Comparison of ENCODE assay signal across 24 cellular contexts in the genomic region with DNA sequence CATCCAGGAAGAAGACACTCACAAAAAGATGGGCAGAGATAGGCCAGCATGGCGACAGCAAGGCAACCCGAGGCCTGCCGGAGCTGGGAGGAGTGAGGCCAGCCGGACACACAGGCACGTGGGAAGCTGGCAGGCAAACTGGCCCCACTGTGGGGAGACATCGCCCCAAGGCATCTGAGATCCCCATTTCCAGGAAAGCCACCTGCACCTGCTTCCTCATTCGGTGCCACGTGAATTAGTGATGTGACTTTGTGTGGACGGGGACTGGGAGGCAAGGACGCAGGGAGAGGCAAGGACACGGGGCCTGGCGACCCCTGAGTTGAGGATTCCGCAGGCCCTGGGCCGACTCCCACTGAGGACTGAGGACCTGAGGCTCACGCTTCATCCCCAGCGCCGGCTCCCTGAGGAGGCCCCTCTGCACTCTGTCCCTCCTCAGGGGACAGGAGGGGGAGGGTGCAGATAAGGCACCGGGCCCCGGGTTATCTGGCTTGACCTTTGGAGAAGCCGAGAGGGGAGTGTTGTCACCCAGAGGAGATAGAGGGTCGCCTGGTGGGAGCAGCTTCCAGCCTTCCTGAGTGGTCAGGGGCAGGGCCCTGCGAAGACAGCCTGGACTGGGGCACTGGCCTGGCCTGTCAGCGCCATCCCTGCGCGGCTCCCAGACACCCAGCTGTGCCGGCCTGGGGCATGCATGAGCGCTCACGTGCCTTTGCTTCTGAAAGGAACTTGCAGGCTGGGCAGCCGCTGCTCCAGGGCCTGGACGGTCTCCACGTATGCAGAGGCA. TPM values are rescaled to one million over a fixed set of nuclear protein-coding genes. Genes with fewer than 3 reads are reported as not detected.
A peak's percentile ranks its signal among the peaks of the same experiment; 100 is the strongest.
DNase-seq lines count a peak whose midpoint lies in the region; ATAC-seq and TF ChIP-seq lines count a peak whose summit lies in the region.
"Had no signal": no experiment of that assay in that cellular context is flagged by ENCODE, and none has a peak within 500 bp of the region (broad histone marks: within the 10 kb centered on the region; RNA-seq: fewer than 3 reads in every experiment).

No MANE protein-coding gene starts in this region.

- 72% methylated on average over 6 of the region's 31 CpGs; no CpG with 5 or more reads in 1 of the 2 experiments for WGBS in IMR-90 (ENCODE audit: extremely low coverage in 2 of 2, insufficient read length in 1 of 2), 2 experiments
- WGBS in psoas muscle, 3 donors: 53 to 60% (median 56%) methylated on average over 28 to 31 of the region's 31 CpGs

- intact Hi-C loops in IMR-90 (cut with micrococcal nuclease): no loop called here
- intact Hi-C loops in psoas muscle (cut with DNase I): no loop called here

- no peaks in the 10 kb centered on the region for H3K79me1 ChIP-seq in IMR-90 (ENCODE audit: low read depth in 1 of 2, low read length in 2 of 2)

- no peak overlapping the region for H4K91ac ChIP-seq in IMR-90 (ENCODE audit: insufficient read depth, low read depth, low read length)

- H3K36me3 ChIP-seq in IMR-90 (ENCODE audit: control insufficient read depth, insufficient read depth, low read length) (no peaks in the 10 kb centered on the region), psoas muscle (ENCODE audit: insufficient read depth in 1 of 2, low read depth in 1 of 2) (no peaks in the 10 kb centered on the region)
- H3K36me3 ChIP-seq: gastroesophageal sphincter, lower lobe of right lung, ovary had no signal

- H2BK20ac ChIP-seq in IMR-90 (ENCODE audit: low read depth, low read length): no peak overlapping the region

- H4K20me1 ChIP-seq in IMR-90 (ENCODE audit: insufficient read depth, low read length): no peaks in the 10 kb centered on the region

- no peak overlapping the region for H2BK5ac ChIP-seq in IMR-90 (ENCODE audit: low read depth, low read length, poor library complexity, severe bottlenecking)

- no peak for DNase-seq in IMR-90
- DNase-seq in ecto neural progenitor cell (ENCODE audit: low spot score): peak; percentile 81
- peak; percentile 63 for DNase-seq in iPS-NIHi11 (ENCODE audit: low spot score)
- DNase-seq in retina: peak; percentile 78
- no peak for DNase-seq in GM10248 (ENCODE audit: extremely low spot score)
- DNase-seq in psoas muscle: no peak
- DNase-seq: activated CD4-positive, alpha-beta T cell treated with anti-CD3 and anti-CD28 coated beads, Interleukin-2, amount 50 U/mL, for 1 hour; activated gamma-delta T cell; Calu3; erythroblast; lower lobe of right lung; MM.1S; NCI-H187 treated with DMSO at 0.1 percent for 48 hours; NCI-H446 treated with DMSO at 0.1 percent for 48 hours; ovary; stimulated activated CD4-positive, alpha-beta T cell treated with anti-CD3 and anti-CD28 coated beads, Interleukin-4, amount 100 ng/mL, for 1 hour; stimulated activated naive CD8-positive, alpha-beta T cell treated with anti-CD3 and anti-CD28 coated beads, Interleukin-15, amount 100 ng/mL, for 72 hours; T-helper 1 cell had no signal

- H3K4me3 ChIP-seq in IMR-90 (ENCODE audit: insufficient read depth, low read depth, low read length): no peak overlapping the region
- no peak overlapping the region for H3K4me3 ChIP-seq in psoas muscle
- H3K4me3 ChIP-seq: dorsolateral prefrontal cortex, gastroesophageal sphincter, lower lobe of right lung, ovary had no signal

- no peaks in the 10 kb centered on the region for H3K9me1 ChIP-seq in IMR-90 (ENCODE audit: insufficient read depth, low read length)

- no peak overlapping the region for H3K23ac ChIP-seq in IMR-90 (ENCODE audit: low read depth, low read length)

- H3K27ac ChIP-seq in IMR-90 (ENCODE audit: insufficient read depth, low read length) (no peak overlapping the region), psoas muscle (no peak overlapping the region)
- H3K27ac ChIP-seq: dorsolateral prefrontal cortex, gastroesophageal sphincter, lower lobe of right lung, ovary had no signal

- H3K9me3 ChIP-seq in IMR-90 (ENCODE audit: control insufficient read depth, insufficient read depth, low read length): no peaks in the 10 kb centered on the region
- no peaks in the 10 kb centered on the region for H3K9me3 ChIP-seq in psoas muscle
- H3K9me3 ChIP-seq: gastroesophageal sphincter, lower lobe of right lung, ovary had no signal

- H3K27me3 ChIP-seq in IMR-90 (ENCODE audit: control insufficient read depth, insufficient read depth, low read length): peaks cover 37% of the 10 kb centered on the region
- H3K27me3 ChIP-seq in psoas muscle (ENCODE audit: insufficient read depth in 3 of 3, low read length in 2 of 3): peaks cover 0 to 6% (median 5%) of the 10 kb centered on the region in 3 donors
- H3K27me3 ChIP-seq: ovary had no signal

- no peak overlapping the region for H4K5ac ChIP-seq in IMR-90 (ENCODE audit: low read depth, low read length)

- H2AFZ ChIP-seq in IMR-90 (replicated peaks; ENCODE audit: low read length, poor library complexity): no peak overlapping the region

- H3K4me1 ChIP-seq in IMR-90 (ENCODE audit: control insufficient read depth, insufficient read depth, low read length) (no peaks in the 10 kb centered on the region), psoas muscle (no peaks in the 10 kb centered on the region)
- H3K4me1 ChIP-seq: gastroesophageal sphincter, lower lobe of right lung had no signal

- no peak overlapping the region for H3K4me2 ChIP-seq in IMR-90 (ENCODE audit: low read depth, low read length)

- H3K56ac ChIP-seq in IMR-90 (ENCODE audit: extremely low read depth, insufficient read depth, low read length): no peak overlapping the region

- POLR2A ChIA-PET in IMR-90 (lab: Charles Lee; ENCODE audit: unreplicated experiment) (no interaction called here), GM10248 (lab: Yijun Ruan, JAX) (no interaction called here)

- no peak overlapping the region for H3K18ac ChIP-seq in IMR-90 (ENCODE audit: low read depth, low read length)

- no peak for TF ChIP-seq POLR2A in IMR-90 (IDR thresholded peaks at IDR 0.05; ENCODE audit: low read depth, low read length)

- no peak for TF ChIP-seq CTCF in IMR-90 (conservative IDR thresholded peaks at IDR 0.05; ENCODE audit: low read depth, low read length)
- no peak for TF ChIP-seq CTCF in GM10248 (IDR thresholded peaks at IDR 0.05; ENCODE audit: control extremely low read depth, extremely low read depth, low read depth, missing control alignments)
- TF ChIP-seq CTCF in psoas muscle (IDR thresholded peaks at IDR 0.05): no peak

- no peak overlapping the region for H3K9ac ChIP-seq in IMR-90 (ENCODE audit: low read depth, low read length)

- CTCF ChIA-PET in IMR-90 (lab: Yijun Ruan, JAX): no interaction called here
- CTCF ChIA-PET in GM10248 (lab: Yijun Ruan, JAX): no interaction called here

- in situ Hi-C loops in IMR-90 (cut with MboI; ENCODE audit: low sequenced_read_pairs): no loop called here

- H2BK15ac ChIP-seq in IMR-90 (ENCODE audit: low read depth, low read length): no peak overlapping the region

- H2AK5ac ChIP-seq in IMR-90 (ENCODE audit: low read depth, low read length): no peak overlapping the region

- no peak overlapping the region for H4K8ac ChIP-seq in IMR-90 (ENCODE audit: low read depth in 2 of 2, low read length in 2 of 2)

- ATAC-seq in IMR-90 (ENCODE audit: low read depth) (peak; percentile 66), GM21381 (IDR thresholded peaks at IDR 0.05; ENCODE audit: unreplicated experiment) (no peak), GM18511 (IDR thresholded peaks at IDR 0.05; ENCODE audit: unreplicated experiment) (no peak), psoas muscle (no peak)
- ATAC-seq: gastroesophageal sphincter, HCT116 had no signal

- dilution Hi-C loops in IMR-90 (cut with HindIII; ENCODE audit: low sequenced_read_pairs, unreplicated experiment): no loop called here

- H2AK9ac ChIP-seq in IMR-90 (replicated peaks; ENCODE audit: low read depth, low read length, poor library complexity): no peak overlapping the region

- no peak for TF ChIP-seq RAD21 in IMR-90 (IDR thresholded peaks at IDR 0.05; ENCODE audit: low read length)

- H3K4ac ChIP-seq in IMR-90 (ENCODE audit: low read depth, low read length): no peak overlapping the region

- no TSS peak for BruUV-seq in IMR-90 (replicated peaks; lab: Mats Ljungman, UMichigan)

- H2BK120ac ChIP-seq in IMR-90 (ENCODE audit: low read depth, low read length): no peak overlapping the region

- H3K14ac ChIP-seq in IMR-90 (replicated peaks; ENCODE audit: low read depth, low read length): no peak overlapping the region

TF ChIP-seq in IMR-90, 13 proteins besides CTCF, POLR2A, EP300 and RAD21:
- no peak for TF ChIP-seq SMC3 (IDR thresholded peaks at IDR 0.05; ENCODE audit: low read depth, low read length)
- TF ChIP-seq, protein P1, sequence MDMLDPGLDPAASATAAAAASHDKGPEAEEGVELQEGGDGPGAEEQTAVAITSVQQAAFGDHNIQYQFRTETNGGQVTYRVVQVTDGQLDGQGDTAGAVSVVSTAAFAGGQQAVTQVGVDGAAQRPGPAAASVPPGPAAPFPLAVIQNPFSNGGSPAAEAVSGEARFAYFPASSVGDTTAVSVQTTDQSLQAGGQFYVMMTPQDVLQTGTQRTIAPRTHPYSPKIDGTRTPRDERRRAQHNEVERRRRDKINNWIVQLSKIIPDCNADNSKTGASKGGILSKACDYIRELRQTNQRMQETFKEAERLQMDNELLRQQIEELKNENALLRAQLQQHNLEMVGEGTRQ (IDR thresholded peaks at IDR 0.05; ENCODE audit: low read depth, low read length): no peak
- TF ChIP-seq BHLHE40 (IDR thresholded peaks at IDR 0.05; ENCODE audit: low read depth, low read length): peak; percentile 47; the same call in 1 of the 2 replicates

RNA-seq across cellular contexts. Expression of a gene that starts 39.7 kb away (rescaled TPM):
- 10.4 and 26.9 TPM in 2 replicates for total RNA-seq in IMR-90 (2012; rRNA removed)
- 69.0 and 119 TPM in 2 replicates for polyA plus RNA-seq in IMR-90 (2012; rRNA removed)
- 70.7 and 121 TPM in 2 replicates for polyA plus RNA-seq in IMR-90 (2012; cell fraction: cytosol; rRNA removed)
- polyA plus RNA-seq in IMR-90 (2012; cell fraction: nucleus; rRNA removed; ENCODE audit: low replicate concordance): 19.3 and 45.4 TPM in 2 replicates
- 10 to 100 TPM; 48.3 to 61.5 (median 49.9) TPM for total RNA-seq in psoas muscle
- polyA plus RNA-seq in psoas muscle: 100 to 1,000 TPM; 110 to 177 (median 135) TPM

RNA-seq across cellular contexts. Expression of a gene that starts 41.3 kb away (rescaled TPM):
- total RNA-seq in IMR-90 (2012; rRNA removed): 63.9 and 85.9 TPM in 2 replicates
- polyA plus RNA-seq in IMR-90 (2012; rRNA removed): 103 and 134 TPM in 2 replicates
- polyA plus RNA-seq in IMR-90 (2012; cell fraction: cytosol; rRNA removed): 101 and 125 TPM in 2 replicates
- 35.7 and 44.4 TPM in 2 replicates for polyA plus RNA-seq in IMR-90 (2012; cell fraction: nucleus; rRNA removed; ENCODE audit: low replicate concordance)
- total RNA-seq in psoas muscle: 100 to 1,000 TPM in 1 of 4 donors, 10 to 100 TPM in 3; 61.6 to 111 (median 87.0) TPM
- polyA plus RNA-seq in psoas muscle: 100 to 1,000 TPM; 161 to 216 (median 174) TPM

RNA-seq across cellular contexts. Expression of a gene that starts 41.8 kb away (rescaled TPM):
- total RNA-seq in IMR-90 (2012; rRNA removed) (not detected in 2 replicates), psoas muscle (under 1 TPM in 2 of 4 donors, not detected in 2; 0.48 to 0.65 TPM)
- polyA plus RNA-seq in IMR-90 (2012; rRNA removed) (not detected in 2 replicates), psoas muscle (under 1 TPM in 1 of 3 donors, not detected in 2; 0.05 TPM)
- 0.04 and 0.07 TPM in 2 replicates for polyA plus RNA-seq in IMR-90 (2012; cell fraction: cytosol; rRNA removed)
- 0.18 and 0.25 TPM in 2 replicates for polyA plus RNA-seq in IMR-90 (2012; cell fraction: nucleus; rRNA removed; ENCODE audit: low replicate concordance)
- total RNA-seq: Calu3, dorsolateral prefrontal cortex, lower lobe of right lung, ureter had no signal
- polyA plus RNA-seq: ovary had no signal

Comparison
In these comparisons a context has a peak if more than half of its experiments do, and no peak if none do; other contexts are left out.
1. DNase-seq: peak in ecto neural progenitor cell (single experiment), iPS-NIHi11 (single experiment) and retina (single experiment); none in IMR-90 (single experiment), GM10248 (single experiment) and psoas muscle (0 of 2).